9 cellular contexts compared by ENCODE assay signal in the genomic region with DNA sequence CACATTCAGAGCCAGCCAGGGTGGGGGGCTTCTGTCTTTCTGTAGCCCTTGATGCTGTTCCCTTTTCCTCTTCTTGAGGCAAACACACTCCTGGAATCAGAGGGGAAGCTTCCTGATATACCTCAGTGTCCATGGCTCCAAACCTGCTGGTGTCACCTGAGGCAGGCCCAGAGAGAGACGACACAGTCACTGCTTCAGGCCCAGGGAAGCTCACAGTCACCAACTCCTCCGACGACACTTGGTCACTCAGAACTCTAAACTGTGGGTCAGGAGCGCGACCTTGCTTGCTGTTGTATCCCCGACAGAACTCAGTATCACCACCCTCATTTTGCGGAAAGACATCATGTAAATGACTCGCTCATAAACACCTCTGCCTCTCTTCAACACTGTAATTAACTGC. TPM values are rescaled to one million over a fixed set of nuclear protein-coding genes. Genes with fewer than 3 reads are reported as not detected.
DNase-seq lines count a peak whose midpoint lies in the region; ATAC-seq and TF ChIP-seq lines count a peak whose summit lies in the region.
"Had no signal": no experiment of that assay in that cellular context is flagged by ENCODE, and none has a peak within 500 bp of the region (broad histone marks: within the 10 kb centered on the region; RNA-seq: fewer than 3 reads in every experiment).

No MANE protein-coding gene starts in this region.

- H3K27me3 ChIP-seq in kidney epithelial cell (ENCODE audit: control insufficient read depth, insufficient read depth, low read length): no peaks in the 10 kb centered on the region
- no peaks in the 10 kb centered on the region for H3K27me3 ChIP-seq in tibial artery

- H3K27ac ChIP-seq in tibial artery: no peak overlapping the region

- TF ChIP-seq CTCF in kidney epithelial cell (IDR thresholded peaks at IDR 0.05; ENCODE audit: insufficient read depth, low read length, poor library complexity, severe bottlenecking) (no peak), tibial artery (IDR thresholded peaks at IDR 0.05) (no peak)

- ATAC-seq in activated CD8-positive, alpha-beta memory T cell treated with anti-CD3 and anti-CD28 coated beads, Interleukin-2, amount 10 ng/mL, durations not matched to agents 7 days and 5 days: no peak
- ATAC-seq in activated naive CD8-positive, alpha-beta T cell treated with anti-CD3 and anti-CD28 coated beads, Interleukin-2, amount 50 U/mL, for 24 hours: no peak
- no peak for ATAC-seq in GM21390 (IDR thresholded peaks at IDR 0.05; ENCODE audit: unreplicated experiment)

- peaks cover 0 to 19% (median 16%) of the 10 kb centered on the region in 4 donors for H3K4me1 ChIP-seq in tibial artery

- intact Hi-C loops in tibial artery (cut with DNase I; ENCODE audit: low total_unique reads): no loop called here

- peak overlapping the region; percentile 93 for H3K27ac Mint-ChIP-seq in activated CD8-positive, alpha-beta memory T cell treated with anti-CD3 and anti-CD28 coated beads, Interleukin-2, amount 10 ng/mL, durations not matched to agents 7 days and 5 days
- peak overlapping the region; percentile 94 for H3K27ac Mint-ChIP-seq in activated naive CD8-positive, alpha-beta T cell treated with anti-CD3 and anti-CD28 coated beads, Interleukin-2, amount 50 U/mL, for 24 hours

- no peaks in the 10 kb centered on the region for H3K36me3 ChIP-seq in kidney epithelial cell (ENCODE audit: control insufficient read depth, insufficient read depth, low read length)
- peaks cover 25 to 32% (median 26%) of the 10 kb centered on the region in 3 donors for H3K36me3 ChIP-seq in tibial artery

- DNase-seq in activated CD8-positive, alpha-beta memory T cell treated with anti-CD3 and anti-CD28 coated beads, Interleukin-2, amount 10 ng/mL, durations not matched to agents 7 days and 5 days: no peak
- no peak for DNase-seq in activated CD8-positive, alpha-beta memory T cell treated with anti-CD3 and anti-CD28 coated beads, Interleukin-2, amount 50 U/mL, for 4 hours
- no peak for DNase-seq in activated naive CD8-positive, alpha-beta T cell treated with anti-CD3 and anti-CD28 coated beads, Interleukin-2, amount 50 U/mL, for 24 hours
- no peak for DNase-seq in kidney epithelial cell (ENCODE audit: low read depth)
- no peak for DNase-seq in tibial artery
- no peak for DNase-seq in stimulated activated CD8-positive, alpha-beta memory T cell treated with anti-CD3 and anti-CD28 coated beads, Interleukin-4, amount 100 ng/mL, for 48 hours
- no peak for DNase-seq in NCI-H2171 (lab: John Stamatoyannopoulos, UW)

- peak overlapping the region; percentile 82 for H3K4me3 Mint-ChIP-seq in activated CD8-positive, alpha-beta memory T cell treated with anti-CD3 and anti-CD28 coated beads, Interleukin-2, amount 10 ng/mL, durations not matched to agents 7 days and 5 days
- H3K4me3 Mint-ChIP-seq in activated naive CD8-positive, alpha-beta T cell treated with anti-CD3 and anti-CD28 coated beads, Interleukin-2, amount 50 U/mL, for 24 hours: peak overlapping the region; percentile 95

- CTCF ChIA-PET in activated CD8-positive, alpha-beta memory T cell treated with anti-CD3 and anti-CD28 coated beads, Interleukin-2, amount 10 ng/mL, durations not matched to agents 7 days and 5 days (lab: Charles Lee): interaction anchor here (0.5 to 3.2 kb wide), 11 partner anchors 11 to 295 kb away, joined by 3 to 23 read pairs (median 4); a partner anchor contains a TSS

- no peaks in the 10 kb centered on the region for H3K27me3 Mint-ChIP-seq in activated CD8-positive, alpha-beta memory T cell treated with anti-CD3 and anti-CD28 coated beads, Interleukin-2, amount 10 ng/mL, durations not matched to agents 7 days and 5 days
- H3K27me3 Mint-ChIP-seq in activated naive CD8-positive, alpha-beta T cell treated with anti-CD3 and anti-CD28 coated beads, Interleukin-2, amount 50 U/mL, for 24 hours: no peaks in the 10 kb centered on the region

- H3K9me3 Mint-ChIP-seq in activated CD8-positive, alpha-beta memory T cell treated with anti-CD3 and anti-CD28 coated beads, Interleukin-2, amount 10 ng/mL, durations not matched to agents 7 days and 5 days (ENCODE audit: low read depth): no peaks in the 10 kb centered on the region
- no peaks in the 10 kb centered on the region for H3K9me3 Mint-ChIP-seq in activated naive CD8-positive, alpha-beta T cell treated with anti-CD3 and anti-CD28 coated beads, Interleukin-2, amount 50 U/mL, for 24 hours

- H3K4me1 Mint-ChIP-seq in activated CD8-positive, alpha-beta memory T cell treated with anti-CD3 and anti-CD28 coated beads, Interleukin-2, amount 10 ng/mL, durations not matched to agents 7 days and 5 days: peaks cover 39% of the 10 kb centered on the region
- H3K4me1 Mint-ChIP-seq in activated naive CD8-positive, alpha-beta T cell treated with anti-CD3 and anti-CD28 coated beads, Interleukin-2, amount 50 U/mL, for 24 hours: peaks cover 23% of the 10 kb centered on the region

- H3K9me3 ChIP-seq in tibial artery: no peaks in the 10 kb centered on the region

- H3K4me3 ChIP-seq in kidney epithelial cell (ENCODE audit: low read depth, low read length) (peak overlapping the region; percentile 99), tibial artery (peak overlapping the region; percentile 88 to 89)

- peaks cover 48% of the 10 kb centered on the region for H3K36me3 Mint-ChIP-seq in activated CD8-positive, alpha-beta memory T cell treated with anti-CD3 and anti-CD28 coated beads, Interleukin-2, amount 10 ng/mL, durations not matched to agents 7 days and 5 days
- H3K36me3 Mint-ChIP-seq in activated naive CD8-positive, alpha-beta T cell treated with anti-CD3 and anti-CD28 coated beads, Interleukin-2, amount 50 U/mL, for 24 hours (ENCODE audit: low read depth): peaks cover 29% of the 10 kb centered on the region

RNA-seq across cellular contexts. Expression of a gene that starts 1.1 kb away (rescaled TPM):
- total RNA-seq in activated CD8-positive, alpha-beta memory T cell treated with anti-CD3 and anti-CD28 coated beads, Interleukin-2, amount 10 ng/mL, durations not matched to agents 7 days and 5 days: 100 to 1,000 TPM; 114 to 131 TPM
- total RNA-seq in kidney epithelial cell: 76.9 and 186 TPM in 2 replicates

RNA-seq across cellular contexts. Expression of a gene that starts 6.3 kb away (rescaled TPM):
- 10 to 100 TPM; 75.0 to 93.7 TPM for total RNA-seq in activated CD8-positive, alpha-beta memory T cell treated with anti-CD3 and anti-CD28 coated beads, Interleukin-2, amount 10 ng/mL, durations not matched to agents 7 days and 5 days
- 4.9 and 5.3 TPM in 2 replicates for total RNA-seq in kidney epithelial cell

RNA-seq across cellular contexts. Expression of a gene that starts 18.9 kb away (rescaled TPM):
- total RNA-seq in activated CD8-positive, alpha-beta memory T cell treated with anti-CD3 and anti-CD28 coated beads, Interleukin-2, amount 10 ng/mL, durations not matched to agents 7 days and 5 days: 100 to 1,000 TPM; 110 to 111 TPM
- 6.3 and 18.3 TPM in 2 replicates for total RNA-seq in kidney epithelial cell

RNA-seq across cellular contexts. Expression of a gene that starts 34.3 kb away (rescaled TPM):
- 10 to 100 TPM; 39.4 to 46.1 TPM for total RNA-seq in activated CD8-positive, alpha-beta memory T cell treated with anti-CD3 and anti-CD28 coated beads, Interleukin-2, amount 10 ng/mL, durations not matched to agents 7 days and 5 days
- 19.2 and 30.5 TPM in 2 replicates for total RNA-seq in kidney epithelial cell

RNA-seq across cellular contexts. Expression of a gene that starts 43.9 kb away (rescaled TPM):
- 10 to 100 TPM; 39.9 to 62.3 TPM for total RNA-seq in activated CD8-positive, alpha-beta memory T cell treated with anti-CD3 and anti-CD28 coated beads, Interleukin-2, amount 10 ng/mL, durations not matched to agents 7 days and 5 days
- 0.41 and 1.7 TPM in 2 replicates for total RNA-seq in kidney epithelial cell
- total RNA-seq: lung microvascular endothelial cell had no signal

Comparison
In these comparisons a context has a peak if more than half of its experiments do, and no peak if none do; other contexts are left out.
1. RNA of a gene that starts 6.3 kb away (total RNA-seq): 75.0 to 93.7 TPM in activated CD8-positive, alpha-beta memory T cell treated with anti-CD3 and anti-CD28 coated beads, Interleukin-2, amount 10 ng/mL, durations not matched to agents 7 days and 5 days; 4.9 to 5.3 TPM in kidney epithelial cell; every median in the first group is over 10 times any median in the second.